In genomic region chr21:20996421-20997307, GRCh38 we compare ENCODE assay signal across 10 cellular contexts. TPM values are rescaled to one million over a fixed set of nuclear protein-coding genes. Genes with fewer than 3 reads are reported as not detected.
DNase-seq lines count a peak whose midpoint lies in the region; ATAC-seq, FAIRE-seq and TF ChIP-seq lines count a peak whose summit lies in the region.
"Had no signal": no experiment of that assay in that cellular context is flagged by ENCODE, and none has a peak within 500 bp of the region (broad histone marks: within the 10 kb centered on the region; RNA-seq: fewer than 3 reads in every experiment).

No MANE protein-coding gene starts in this region.

- TF ChIP-seq CTCF in ascending aorta (IDR thresholded peaks at IDR 0.05), result no peak

- no peaks in the 10 kb centered on the region for H3K36me3 Mint-ChIP-seq in stimulated activated naive B cell treated with anti-CD40 and anti-IgM and Interleukin-4, amounts not matched to agents 10 μg/mL and 1 μg/mL and 100 μg/mL, for 72 hours

- H3K36me3 ChIP-seq in HUES48 (ENCODE audit: control insufficient read depth, insufficient read depth, low read length) (no peaks in the 10 kb centered on the region), ascending aorta (no peaks in the 10 kb centered on the region)
- H3K36me3 ChIP-seq: prostate gland had no signal

- no peaks in the 10 kb centered on the region for H3K9me3 ChIP-seq in HUES48 (ENCODE audit: control insufficient read depth, insufficient read depth, low read length)
- no peaks in the 10 kb centered on the region for H3K9me3 ChIP-seq in ascending aorta
- H3K9me3 ChIP-seq: prostate gland had no signal

- H3K27me3 Mint-ChIP-seq in stimulated activated naive B cell treated with anti-CD40 and anti-IgM and Interleukin-4, amounts not matched to agents 10 μg/mL and 1 μg/mL and 100 μg/mL, for 72 hours, result peaks cover 7 to 27% of the 10 kb centered on the region in 2 donors

- no peak overlapping the region for H3K27ac Mint-ChIP-seq in stimulated activated naive B cell treated with anti-CD40 and anti-IgM and Interleukin-4, amounts not matched to agents 10 μg/mL and 1 μg/mL and 100 μg/mL, for 72 hours
- H3K27ac Mint-ChIP-seq: stimulated activated naive CD8-positive, alpha-beta T cell treated with anti-CD3 and anti-CD28 coated beads, Interleukin-15, Interleukin-2, amounts not matched to agents 100 ng/mL and 50 ng/mL, for 24 hours had no signal

- H3K9me3 Mint-ChIP-seq in stimulated activated naive B cell treated with anti-CD40 and anti-IgM and Interleukin-4, amounts not matched to agents 10 μg/mL and 1 μg/mL and 100 μg/mL, for 72 hours, result no peaks in the 10 kb centered on the region
- H3K9me3 Mint-ChIP-seq: stimulated activated naive CD8-positive, alpha-beta T cell treated with anti-CD3 and anti-CD28 coated beads, Interleukin-15, Interleukin-2, amounts not matched to agents 100 ng/mL and 50 ng/mL, for 24 hours had no signal

- DNase-seq in ascending aorta (ENCODE audit: low spot score in 2 of 2) (no peak), iPS-NIHi7 (ENCODE audit: extremely low spot score) (peak; percentile 20), GM12892 (ENCODE audit: insufficient read length) (no peak)
- no peak for DNase-seq in stimulated activated naive B cell treated with anti-CD40 and anti-IgM and Interleukin-4, amounts not matched to agents 10 μg/mL and 1 μg/mL and 100 μg/mL, for 72 hours
- no peak for DNase-seq in activated CD8-positive, alpha-beta memory T cell treated with anti-CD3 and anti-CD28 coated beads, Interleukin-2, amount 50 U/mL, for 48 hours

- peaks cover 6% of the 10 kb centered on the region for H3K4me1 ChIP-seq in HUES48 (ENCODE audit: control insufficient read depth, insufficient read depth, low read length)
- H3K4me1 ChIP-seq in ascending aorta, result peaks cover 8% of the 10 kb centered on the region in 2 donors
- H3K4me1 ChIP-seq: prostate gland had no signal

- H3K27ac ChIP-seq in HUES48 (ENCODE audit: low read depth, low read length) (no peak overlapping the region), ascending aorta (no peak overlapping the region)
- H3K27ac ChIP-seq: prostate gland had no signal

- intact Hi-C loops in ascending aorta (cut with DNase I), result loop anchor here (5.0 kb wide), 2 partner anchors 201 to 1796 kb away; no protein-coding TSS in a partner anchor

- no peak for FAIRE-seq in GM12892 (lab: Jason Lieb, UNC)

- peak overlapping the region; percentile 77 for H3K4me3 ChIP-seq in HUES48 (ENCODE audit: low read depth, low read length)
- peak overlapping the region; percentile 60 to 75 for H3K4me3 ChIP-seq in ascending aorta

- peaks cover 35% of the 10 kb centered on the region for H3K27me3 ChIP-seq in HUES48 (ENCODE audit: control insufficient read depth, insufficient read depth, low read length)
- no peaks in the 10 kb centered on the region for H3K27me3 ChIP-seq in ascending aorta

- peaks cover 4 to 23% of the 10 kb centered on the region in 2 donors for H3K4me1 Mint-ChIP-seq in stimulated activated naive B cell treated with anti-CD40 and anti-IgM and Interleukin-4, amounts not matched to agents 10 μg/mL and 1 μg/mL and 100 μg/mL, for 72 hours

- H3K4me3 Mint-ChIP-seq in stimulated activated naive B cell treated with anti-CD40 and anti-IgM and Interleukin-4, amounts not matched to agents 10 μg/mL and 1 μg/mL and 100 μg/mL, for 72 hours, result peak overlapping the region; percentile 68 to 77

- no peak for ATAC-seq in stimulated activated naive B cell treated with anti-CD40 and anti-IgM and Interleukin-4, amounts not matched to agents 10 μg/mL and 1 μg/mL and 100 μg/mL, for 72 hours (replicated peaks)
- no peak for ATAC-seq in HG03521 (IDR thresholded peaks at IDR 0.05; ENCODE audit: unreplicated experiment)
- ATAC-seq: HCT116 had no signal

- no peak for TF ChIP-seq POLR2A in GM12892 (IDR thresholded peaks at IDR 0.05; ENCODE audit: low read depth, low read length)

- no peak overlapping the region for H3K9ac ChIP-seq in HUES48 (ENCODE audit: low read depth, low read length)

RNA-seq across cellular contexts. Expression of gene NCAM2, which starts 1.5 kb away (rescaled TPM):
- total RNA-seq in ascending aorta, result 7.2 TPM
- polyA plus RNA-seq in GM12892 (2012; ENCODE audit: missing spikeins), result not detected
